16 cellular contexts compared by ENCODE assay signal in genomic region chr1:75559141-75559540, GRCh38. TPM values are rescaled to one million over a fixed set of nuclear protein-coding genes. Genes with fewer than 3 reads are reported as not detected.
"Had no signal": no experiment of that assay in that cellular context is flagged by ENCODE, and none has a peak within 500 bp of the region (broad histone marks: within the 10 kb centered on the region; RNA-seq: fewer than 3 reads in every experiment).

No MANE protein-coding gene starts in this region.

- H3K9me3 ChIP-seq: prostate gland, tibial nerve had no signal

- H3K4me1 ChIP-seq: foreskin keratinocyte, prostate gland, tibial nerve had no signal

- H3K27ac ChIP-seq: epithelial cell of prostate, foreskin keratinocyte, prostate gland, skin epidermis, tibial nerve, WERI-Rb-1 had no signal

- H3K4me3 ChIP-seq: lung, prostate gland, skin epidermis, tibial nerve had no signal

- H3K36me3 ChIP-seq: prostate gland, tibial nerve, WERI-Rb-1 had no signal

- H3K27me3 ChIP-seq: foreskin keratinocyte, tibial nerve had no signal

- DNase-seq: activated CD4-positive, alpha-beta T cell treated with anti-CD3 and anti-CD28 coated beads, Interleukin-2, amount 50 U/mL, for 48 hours; activated gamma-delta T cell treated with Interleukin-2 at 50 U/mL for 16 hours; amniotic stem cell; foreskin keratinocyte; glutamatergic neuron; hypothalamus; right cardiac atrium; SW 1271; T-helper 2 cell; WERI-Rb-1 had no signal

- ATAC-seq: foreskin keratinocyte, right cardiac atrium had no signal

RNA-seq across cellular contexts. Expression of gene SLC44A5, which starts 51.8 kb away (rescaled TPM):
- total RNA-seq: myocyte had no signal
